Comparison of ENCODE assay signal across 9 cellular contexts in the genomic region with DNA sequence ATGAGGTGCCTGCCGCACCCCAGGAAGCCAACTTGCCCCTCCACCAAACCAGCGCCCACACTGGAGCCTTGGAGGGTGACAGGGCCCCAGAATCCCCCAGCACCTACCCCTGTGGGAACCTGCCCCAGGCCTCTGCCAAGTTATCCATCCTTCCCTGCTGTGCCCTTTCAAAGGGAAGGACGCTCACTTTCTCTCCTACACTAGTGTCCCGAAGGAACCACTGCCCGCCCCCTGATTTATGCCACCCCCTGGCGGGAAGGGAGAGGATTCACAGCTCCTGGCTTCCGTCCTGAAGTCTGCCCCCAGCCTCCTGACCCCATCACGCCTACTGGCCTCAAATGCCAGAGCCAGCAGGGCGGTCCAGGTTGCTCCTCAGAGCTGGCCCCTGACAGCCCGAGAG. TPM values are rescaled to one million over a fixed set of nuclear protein-coding genes. Genes with fewer than 3 reads are reported as not detected.
DNase-seq lines count a peak whose midpoint lies in the region; ATAC-seq and TF ChIP-seq lines count a peak whose summit lies in the region.
"Had no signal": no experiment of that assay in that cellular context is flagged by ENCODE, and none has a peak within 500 bp of the region (broad histone marks: within the 10 kb centered on the region; RNA-seq: fewer than 3 reads in every experiment).

No MANE protein-coding gene starts in this region.

- peaks cover 25% of the 10 kb centered on the region for H3F3A ChIP-seq in PC-9 (ENCODE audit: insufficient read depth, low read depth)

- H3K36me3 ChIP-seq in PC-9 (ENCODE audit: low read depth), result no peaks in the 10 kb centered on the region

- H2AFZ ChIP-seq in PC-9, result no peak overlapping the region

- peak overlapping the region in 2 of 7 donors; percentile 40 to 79 for H3K27ac Mint-ChIP-seq in CD14-positive monocyte

- H3K27me3 Mint-ChIP-seq in CD14-positive monocyte (ENCODE audit: low read depth in 3 of 3), result peaks cover 13 to 19% (median 15%) of the 10 kb centered on the region in 3 donors

- peaks cover 0 to 4% (median 0%) of the 10 kb centered on the region in 7 donors for H3K9me3 Mint-ChIP-seq in CD14-positive monocyte

- intact Hi-C loops in PC-9 (cut with micrococcal nuclease; ENCODE audit: unreplicated experiment), result loop anchor here (2.0 kb wide), 1 partner anchor 41 kb away; no protein-coding TSS in a partner anchor
- intact Hi-C loops in CD14-positive monocyte (cut with micrococcal nuclease), result no loop called here

- H3K36me3 Mint-ChIP-seq in CD14-positive monocyte, result no peaks in the 10 kb centered on the region

- BruUV-seq in PC-9 (replicated peaks; lab: Mats Ljungman, UMichigan), result TSS peak; percentile 34

- H3K4me3 ChIP-seq in PC-9, result no peak overlapping the region; the same call in 1 of the 2 replicates

- H3K4me1 Mint-ChIP-seq in CD14-positive monocyte, result peaks cover 25% of the 10 kb centered on the region

- H3K4me1 ChIP-seq in PC-9 (replicated peaks; ENCODE audit: insufficient read depth), result peaks cover 22% of the 10 kb centered on the region

- H3K9me3 ChIP-seq in PC-9 (ENCODE audit: insufficient read depth, low read depth), result no peaks in the 10 kb centered on the region

- H3K27me3 ChIP-seq in PC-9 (ENCODE audit: insufficient read depth, low read depth), result peaks cover 13% of the 10 kb centered on the region; the same call in 1 of the 2 replicates

- peak; percentile 9 to 17 for DNase-seq in NCI-H524 (lab: John Stamatoyannopoulos, UW)
- DNase-seq in NCI-H524 treated with DMSO at 0.1 percent for 48 hours (lab: John Stamatoyannopoulos, UW), result no peak
- DNase-seq in PC-9, result no peak
- peak; percentile 44 for DNase-seq in fibroblast of gingiva (ENCODE audit: low read depth)
- DNase-seq in retina, result peak; percentile 21
- no peak for DNase-seq in CD14-positive monocyte (ENCODE audit: low spot score)
- DNase-seq: COR-L47 had no signal

- no peaks in the 10 kb centered on the region for H4K20me1 ChIP-seq in PC-9 (ENCODE audit: insufficient read depth)

- ATAC-seq in HG03460 (IDR thresholded peaks at IDR 0.05; ENCODE audit: unreplicated experiment), result no peak
- ATAC-seq in HG02885 (IDR thresholded peaks at IDR 0.05; ENCODE audit: poor library complexity, unreplicated experiment), result no peak

- peak overlapping the region; percentile 72 for H3K4me2 ChIP-seq in PC-9

- no peak overlapping the region for H3K27ac ChIP-seq in PC-9

- H3K4me3 Mint-ChIP-seq in CD14-positive monocyte, result no peak overlapping the region

- POLR2A ChIA-PET in PC-9 (lab: Charles Lee; ENCODE audit: unreplicated experiment), result no interaction called here

- CTCF ChIA-PET in PC-9 (lab: Charles Lee), result no interaction called here

- TF ChIP-seq CTCF in PC-9 (conservative IDR thresholded peaks at IDR 0.05) (peak; percentile 51), CD14-positive monocyte (IDR thresholded peaks at IDR 0.05) (no peak)

- no peaks in the 10 kb centered on the region for H3K9me2 ChIP-seq in PC-9 (ENCODE audit: insufficient read depth)

- H3K79me2 ChIP-seq in PC-9 (ENCODE audit: low read depth), result peaks cover 23% of the 10 kb centered on the region

RNA-seq across cellular contexts. Expression of a gene that starts 1.4 kb away (rescaled TPM):
- 13.1 and 19.2 TPM in 2 replicates for total RNA-seq in PC-9 (2021)
- polyA plus RNA-seq in CD14-positive monocyte, result 1 to 10 TPM in 1 of 2 donors, under 1 TPM in 1; 0.76 to 1.3 TPM

RNA-seq across cellular contexts. Expression of a gene that starts 42.7 kb away (rescaled TPM):
- total RNA-seq in PC-9 (2021), result 12.9 and 20.3 TPM in 2 replicates
- polyA plus RNA-seq in CD14-positive monocyte, result not detected

RNA-seq across cellular contexts. Expression of a gene that starts 56.9 kb away (rescaled TPM):
- total RNA-seq in PC-9 (2021), result 24.1 and 24.4 TPM in 2 replicates
- not detected for polyA plus RNA-seq in CD14-positive monocyte

Comparison
In these comparisons a context has a peak if more than half of its experiments do, and no peak if none do; other contexts are left out.
1. DNase-seq: peak in NCI-H524 (2 of 2), fibroblast of gingiva (single experiment) and retina (single experiment); none in NCI-H524 treated with DMSO at 0.1 percent for 48 hours (single experiment), PC-9 (0 of 2) and CD14-positive monocyte (single experiment).